1 cellular context compared by ENCODE assay signal in the genomic region with DNA sequence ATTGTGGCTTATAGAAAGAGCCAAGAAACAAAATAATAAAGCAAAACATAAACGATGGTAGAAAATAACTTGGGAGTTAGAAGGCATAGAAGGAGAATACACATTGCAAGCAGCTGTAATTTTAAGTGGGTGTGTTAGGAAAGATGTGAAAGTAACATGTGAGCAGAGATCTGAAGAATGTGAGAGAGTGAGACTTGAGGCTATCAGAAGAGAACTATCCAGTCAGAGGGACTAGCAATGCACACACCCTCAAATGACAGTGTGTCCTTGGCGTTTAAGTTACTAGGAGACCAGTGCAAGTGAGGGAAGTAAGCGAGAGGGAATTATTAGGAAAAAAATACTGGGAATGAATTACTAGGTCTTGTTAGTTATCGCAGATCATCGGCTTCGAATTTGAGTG.
TF ChIP-seq lines count a peak whose summit lies in the region.

No MANE protein-coding gene starts in this region.

TF ChIP-seq in IMR-90, 13 proteins besides CTCF, POLR2A, EP300 and RAD21 (continued from another document):
- TF ChIP-seq CEBPB (IDR thresholded peaks at IDR 0.05; ENCODE audit: low read depth, low read length) (no peak), CHD1 (IDR thresholded peaks at IDR 0.05; ENCODE audit: low read depth, low read length) (no peak), MAZ (IDR thresholded peaks at IDR 0.05; ENCODE audit: borderline replicate concordance, low read depth, low read length) (no peak), MXI1 (IDR thresholded peaks at IDR 0.05; ENCODE audit: borderline replicate concordance, low read depth, low read length) (no peak), RCOR1 (IDR thresholded peaks at IDR 0.05; ENCODE audit: insufficient replicate concordance, low read length) (no peak), SMC3 (IDR thresholded peaks at IDR 0.05; ENCODE audit: low read depth, low read length) (no peak), NFE2L2 (IDR thresholded peaks at IDR 0.05; ENCODE audit: low read depth, low read length) (no peak)
TF ChIP-seq in IMR-90: peak in this region for 0.
